Comparison of ENCODE assay signal across 22 cellular contexts in genomic region chr2:22867921-22868320, GRCh38.
DNase-seq lines count a peak whose midpoint lies in the region; ATAC-seq, FAIRE-seq and TF ChIP-seq lines count a peak whose summit lies in the region.
"Had no signal": no experiment of that assay in that cellular context is flagged by ENCODE, and none has a peak within 500 bp of the region (broad histone marks: within the 10 kb centered on the region; RNA-seq: fewer than 3 reads in every experiment).

No MANE protein-coding gene starts in this region.

- intact Hi-C loops in Right ventricle myocardium inferior (cut with DNase I) (no loop called here), cardiac septum (cut with DNase I) (no loop called here), kidney (cut with DNase I) (no loop called here)

- no peaks in the 10 kb centered on the region for H3K9me3 ChIP-seq in kidney (ENCODE audit: control insufficient read depth in 1 of 2, low read length in 2 of 2)

- ATAC-seq in Right ventricle myocardium inferior (peak; percentile 23), HG02973 (IDR thresholded peaks at IDR 0.05; ENCODE audit: unreplicated experiment) (no peak)
- ATAC-seq: CD8-positive, alpha-beta T cell had no signal

- H3K4me3 ChIP-seq in kidney (ENCODE audit: low read length in 2 of 2): peak overlapping the region; percentile 10 to 11

- peak overlapping the region; percentile 48 to 54 for H3K27ac ChIP-seq in kidney (ENCODE audit: low read depth in 2 of 2, low read length in 2 of 2)
- H3K27ac ChIP-seq: 22Rv1, HL-60 had no signal

- no peaks in the 10 kb centered on the region for H3K36me3 ChIP-seq in kidney (ENCODE audit: control insufficient read depth in 1 of 2, insufficient read depth in 2 of 2, low read length in 2 of 2)

- FAIRE-seq in kidney (lab: Jason Lieb, UNC) (peak; percentile 65), frontal cortex (lab: Jason Lieb, UNC) (no peak)
- FAIRE-seq: D721Med, GM12892, GM19239, H1 had no signal

- H3K9ac ChIP-seq in kidney (ENCODE audit: low read length in 2 of 2): no peak overlapping the region

- peaks cover 0 to 15% of the 10 kb centered on the region in 2 donors for H3K4me1 ChIP-seq in kidney (ENCODE audit: control insufficient read depth in 1 of 2, insufficient read depth in 1 of 2, low read depth in 1 of 2, low read length in 2 of 2)

- TF ChIP-seq CTCF in kidney (IDR thresholded peaks at IDR 0.05; ENCODE audit: borderline replicate concordance, extremely low read depth, insufficient read depth): no peak

- DNase-seq in Right ventricle myocardium inferior (ENCODE audit: missing footprints): no peak
- DNase-seq in cardiac septum (ENCODE audit: low spot score): no peak
- no peak for DNase-seq in kidney
- peak; percentile 11 for DNase-seq in mucosa of gallbladder (ENCODE audit: low spot score)
- DNase-seq in NOMO-1 (lab: John Stamatoyannopoulos, UW; ENCODE audit: unreplicated experiment in 2 of 2): no peak
- DNase-seq in frontal cortex (ENCODE audit: low spot score in 2 of 2): no peak
- no peak for DNase-seq in activated CD8-positive, alpha-beta memory T cell treated with anti-CD3 and anti-CD28 coated beads, Interleukin-2, amount 50 U/mL, for 48 hours
- DNase-seq: CD8-positive, alpha-beta T cell; COR-L47; DMS153; DMS79 treated with DMSO at 0.1 percent for 48 hours; EL; GDM1; HCEC 1CT; HFFc6 had no signal
